Comparison of ENCODE assay signal across 22 cellular contexts in the genomic region with DNA sequence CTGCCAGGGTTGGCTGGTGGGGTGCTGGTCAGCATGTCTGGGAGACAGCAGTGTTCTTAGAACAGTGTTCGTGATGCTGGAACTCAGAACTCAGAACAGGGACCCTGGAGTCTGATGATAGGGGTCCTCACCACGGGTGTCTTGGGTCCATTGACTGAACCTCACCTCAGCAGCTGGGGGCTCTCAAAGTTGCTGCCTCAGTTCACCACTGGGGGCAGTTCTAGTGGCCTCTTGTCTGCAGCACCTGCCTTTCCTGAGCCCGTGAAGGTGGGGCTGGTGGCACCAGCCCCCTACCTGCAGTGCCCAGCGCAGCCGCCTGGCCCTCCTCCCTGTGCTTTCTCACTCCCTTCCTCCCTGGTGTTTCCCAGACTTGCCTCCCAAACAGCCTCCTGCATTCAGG. TPM values are rescaled to one million over a fixed set of nuclear protein-coding genes. Genes with fewer than 3 reads are reported as not detected.
A peak's percentile ranks its signal among the peaks of the same experiment; 100 is the strongest.
DNase-seq lines count a peak whose midpoint lies in the region; ATAC-seq and TF ChIP-seq lines count a peak whose summit lies in the region.
"Had no signal": no experiment of that assay in that cellular context is flagged by ENCODE, and none has a peak within 500 bp of the region (broad histone marks: within the 10 kb centered on the region; RNA-seq: fewer than 3 reads in every experiment).

No MANE protein-coding gene starts in this region.

- no peak overlapping the region for H3K4me3 Mint-ChIP-seq in WTC11
- no peak overlapping the region for H3K4me3 Mint-ChIP-seq in activated CD4-positive, alpha-beta memory T cell treated with anti-CD3 and anti-CD28 coated beads, Interleukin-2, amount 10 ng/mL, durations not matched to agents 7 days and 5 days
- H3K4me3 Mint-ChIP-seq: activated CD8-positive, alpha-beta T cell treated with anti-CD3 and anti-CD28 coated beads, Interleukin-2, amount 10 ng/mL, durations not matched to agents 7 days and 5 days; CD14-positive monocyte; effector memory CD8-positive, alpha-beta T cell; neural crest cell; stimulated activated effector memory CD8-positive, alpha-beta T cell treated with anti-CD3 and anti-CD28 coated beads, Interleukin-12 subunit alpha, Interleukin-12 subunit beta, amount 100 ng/mL, for 72 hours had no signal

- H3K36me3 Mint-ChIP-seq in WTC11: peaks cover 84% of the 10 kb centered on the region
- peaks cover 83% of the 10 kb centered on the region for H3K36me3 Mint-ChIP-seq in activated CD4-positive, alpha-beta memory T cell treated with anti-CD3 and anti-CD28 coated beads, Interleukin-2, amount 10 ng/mL, durations not matched to agents 7 days and 5 days (ENCODE audit: low read depth)

- POLR2A ChIA-PET in WTC11 (lab: Charles Lee): interaction anchor here (0.9 kb wide), 1 partner anchor 61 kb away, joined by 3 read pairs; no protein-coding TSS in a partner anchor
- POLR2A ChIA-PET in activated CD4-positive, alpha-beta memory T cell treated with anti-CD3 and anti-CD28 coated beads, Interleukin-2, amount 10 ng/mL, durations not matched to agents 7 days and 5 days (lab: Charles Lee): no interaction called here

- no peak for DNase-seq in WTC11 (ENCODE audit: low spot score)
- DNase-seq in mesenteric fat pad (ENCODE audit: low spot score): peak; percentile 77
- DNase-seq in NCI-H748 (lab: John Stamatoyannopoulos, UW; ENCODE audit: unreplicated experiment): no peak
- DNase-seq in NCI-H345 treated with DMSO at 0.1 percent for 48 hours (lab: John Stamatoyannopoulos, UW; ENCODE audit: unreplicated experiment): no peak
- DNase-seq in activated CD4-positive, alpha-beta memory T cell treated with anti-CD3 and anti-CD28 coated beads, Interleukin-2, amount 10 ng/mL, durations not matched to agents 7 days and 5 days: no peak
- DNase-seq: activated CD8-positive, alpha-beta T cell treated with anti-CD3 and anti-CD28 coated beads, Interleukin-2, amount 10 ng/mL, durations not matched to agents 7 days and 5 days; colonic mucosa; effector memory CD8-positive, alpha-beta T cell; esophagus squamous epithelium; gastrocnemius medialis; hippocampal formation; NCI-H1694 treated with DMSO at 0.1 percent for 48 hours; NCI-H526 treated with DMSO at 0.1 percent for 48 hours; psoas muscle; SK-N-SH; stimulated activated CD4-positive, alpha-beta T cell treated with anti-CD3 and anti-CD28 coated beads, Interleukin-2, amount 100 ng/mL, for 24 hours; T1000; uterus had no signal

- no peaks in the 10 kb centered on the region for H3K9me3 Mint-ChIP-seq in WTC11
- no peaks in the 10 kb centered on the region for H3K9me3 Mint-ChIP-seq in activated CD4-positive, alpha-beta memory T cell treated with anti-CD3 and anti-CD28 coated beads, Interleukin-2, amount 10 ng/mL, durations not matched to agents 7 days and 5 days
- H3K9me3 Mint-ChIP-seq: CD14-positive monocyte; effector memory CD8-positive, alpha-beta T cell; neural crest cell; stimulated activated effector memory CD8-positive, alpha-beta T cell treated with anti-CD3 and anti-CD28 coated beads, Interleukin-12 subunit alpha, Interleukin-12 subunit beta, amount 100 ng/mL, for 72 hours had no signal

- ATAC-seq in WTC11: peak; percentile 51
- ATAC-seq: activated CD8-positive, alpha-beta T cell treated with anti-CD3 and anti-CD28 coated beads, Interleukin-2, amount 10 ng/mL, durations not matched to agents 7 days and 5 days; effector memory CD8-positive, alpha-beta T cell; gastrocnemius medialis; stimulated activated effector memory CD8-positive, alpha-beta T cell treated with anti-CD3 and anti-CD28 coated beads, Interleukin-12 subunit alpha, Interleukin-12 subunit beta, amount 100 ng/mL, for 72 hours had no signal

- H3K4me1 Mint-ChIP-seq in WTC11: no peaks in the 10 kb centered on the region
- no peaks in the 10 kb centered on the region for H3K4me1 Mint-ChIP-seq in activated CD4-positive, alpha-beta memory T cell treated with anti-CD3 and anti-CD28 coated beads, Interleukin-2, amount 10 ng/mL, durations not matched to agents 7 days and 5 days
- H3K4me1 Mint-ChIP-seq: CD14-positive monocyte, neural crest cell had no signal

- CTCF ChIA-PET in WTC11 (lab: Charles Lee): interaction anchor here (1.0 kb wide), 1 partner anchor 35 kb away, joined by 3 read pairs; no protein-coding TSS in a partner anchor
- CTCF ChIA-PET in activated CD4-positive, alpha-beta memory T cell treated with anti-CD3 and anti-CD28 coated beads, Interleukin-2, amount 10 ng/mL, durations not matched to agents 7 days and 5 days (lab: Charles Lee): no interaction called here

- no peak overlapping the region; the same call in 1 of the 2 replicates for H3K27ac Mint-ChIP-seq in WTC11
- H3K27ac Mint-ChIP-seq in activated CD4-positive, alpha-beta memory T cell treated with anti-CD3 and anti-CD28 coated beads, Interleukin-2, amount 10 ng/mL, durations not matched to agents 7 days and 5 days: no peak overlapping the region
- H3K27ac Mint-ChIP-seq: activated CD8-positive, alpha-beta T cell treated with anti-CD3 and anti-CD28 coated beads, Interleukin-2, amount 10 ng/mL, durations not matched to agents 7 days and 5 days; stimulated activated effector memory CD8-positive, alpha-beta T cell treated with anti-CD3 and anti-CD28 coated beads, Interleukin-12 subunit alpha, Interleukin-12 subunit beta, amount 100 ng/mL, for 72 hours had no signal

- TF ChIP-seq CTCF in GM12872 (IDR thresholded peaks at IDR 0.05; ENCODE audit: insufficient read depth, low read depth, low read length) (peak; percentile 33; the same call in 2 of the 3 replicates), WTC11 (IDR thresholded peaks at IDR 0.05) (no peak)

- no peaks in the 10 kb centered on the region for H3K27me3 Mint-ChIP-seq in WTC11 (ENCODE audit: low read depth)
- H3K27me3 Mint-ChIP-seq in activated CD4-positive, alpha-beta memory T cell treated with anti-CD3 and anti-CD28 coated beads, Interleukin-2, amount 10 ng/mL, durations not matched to agents 7 days and 5 days: no peaks in the 10 kb centered on the region
- H3K27me3 Mint-ChIP-seq: effector memory CD8-positive, alpha-beta T cell had no signal

TF ChIP-seq in WTC11, 78 proteins besides CTCF, POLR2A, EP300 and RAD21 (continues in another document):
- TF ChIP-seq, protein P1, sequence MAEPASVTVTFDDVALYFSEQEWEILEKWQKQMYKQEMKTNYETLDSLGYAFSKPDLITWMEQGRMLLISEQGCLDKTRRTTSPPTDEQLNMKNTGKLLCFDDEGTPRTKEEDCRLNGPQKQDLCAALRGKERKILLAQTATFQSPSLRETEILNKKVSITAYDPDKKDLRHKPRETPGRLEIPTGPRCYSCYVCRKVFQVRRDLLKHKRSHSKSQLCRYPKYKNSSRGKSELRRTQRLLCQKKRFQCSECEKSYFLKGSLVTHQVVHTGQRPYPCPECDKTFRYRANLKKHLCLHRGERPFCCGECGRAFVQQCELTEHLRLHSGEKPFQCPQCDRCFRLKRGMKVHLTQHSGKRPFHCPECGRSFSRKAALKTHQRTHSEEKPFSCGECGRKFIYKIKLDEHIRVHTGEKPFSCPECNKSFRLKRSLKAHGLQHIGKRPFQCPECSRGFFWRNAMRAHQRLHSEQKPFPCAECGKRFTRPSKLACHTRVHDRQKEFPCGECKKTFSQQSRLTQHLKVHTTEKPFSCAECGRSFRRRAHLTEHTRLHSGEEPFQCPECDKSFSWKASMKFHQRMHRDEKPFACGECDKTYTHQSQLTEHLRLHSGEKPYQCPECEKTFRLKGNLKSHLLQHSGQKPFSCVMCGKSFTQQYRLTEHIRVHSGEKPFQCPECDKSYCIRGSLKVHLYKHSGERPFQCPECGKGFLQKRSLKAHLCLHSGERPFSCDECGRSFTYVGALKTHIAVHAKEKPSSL (CRISPR knock-in tag; conservative IDR thresholded peaks at IDR 0.05): no peak

RNA-seq across cellular contexts. Expression of gene SAFB, which starts 28.5 kb away (rescaled TPM):
- total RNA-seq in WTC11 (2021): 106 to 141 TPM (median 110 TPM) in 3 replicates
- total RNA-seq in mesenteric fat pad: 69.9 TPM
- total RNA-seq in activated CD4-positive, alpha-beta memory T cell treated with anti-CD3 and anti-CD28 coated beads, Interleukin-2, amount 10 ng/mL, durations not matched to agents 7 days and 5 days: 100 to 1,000 TPM; 124 to 126 TPM

RNA-seq across cellular contexts. Expression of gene SAFB2, which starts 28.8 kb away (rescaled TPM):
- 70.0 to 100 TPM (median 77.8 TPM) in 3 replicates for total RNA-seq in WTC11 (2021)
- total RNA-seq in mesenteric fat pad: 64.6 TPM
- 10 to 100 TPM; 90.5 to 90.7 TPM for total RNA-seq in activated CD4-positive, alpha-beta memory T cell treated with anti-CD3 and anti-CD28 coated beads, Interleukin-2, amount 10 ng/mL, durations not matched to agents 7 days and 5 days

RNA-seq across cellular contexts. Expression of gene MICOS13, which starts 29.0 kb away (rescaled TPM):
- total RNA-seq in WTC11 (2021) (30.0 to 32.8 TPM (median 32.5 TPM) in 3 replicates), mesenteric fat pad (75.4 TPM)
- total RNA-seq in activated CD4-positive, alpha-beta memory T cell treated with anti-CD3 and anti-CD28 coated beads, Interleukin-2, amount 10 ng/mL, durations not matched to agents 7 days and 5 days: 10 to 100 TPM; 38.7 to 39.5 TPM

RNA-seq across cellular contexts. Expression of gene HSD11B1L, which starts 29.5 kb away (rescaled TPM):
- 11.8 to 19.1 TPM (median 15.5 TPM) in 3 replicates for total RNA-seq in WTC11 (2021)
- 4.0 TPM for total RNA-seq in mesenteric fat pad
- 1 to 10 TPM; 2.5 to 3.2 TPM for total RNA-seq in activated CD4-positive, alpha-beta memory T cell treated with anti-CD3 and anti-CD28 coated beads, Interleukin-2, amount 10 ng/mL, durations not matched to agents 7 days and 5 days

RNA-seq across cellular contexts. Expression of gene RPL36, which starts 38.7 kb away (rescaled TPM):
- 1,080 to 1,240 TPM (median 1,178 TPM) in 3 replicates for total RNA-seq in WTC11 (2021)
- 564 TPM for total RNA-seq in mesenteric fat pad
- 1,000 to 10,000 TPM; 1,036 to 1,058 TPM for total RNA-seq in activated CD4-positive, alpha-beta memory T cell treated with anti-CD3 and anti-CD28 coated beads, Interleukin-2, amount 10 ng/mL, durations not matched to agents 7 days and 5 days
